In the genomic region with DNA sequence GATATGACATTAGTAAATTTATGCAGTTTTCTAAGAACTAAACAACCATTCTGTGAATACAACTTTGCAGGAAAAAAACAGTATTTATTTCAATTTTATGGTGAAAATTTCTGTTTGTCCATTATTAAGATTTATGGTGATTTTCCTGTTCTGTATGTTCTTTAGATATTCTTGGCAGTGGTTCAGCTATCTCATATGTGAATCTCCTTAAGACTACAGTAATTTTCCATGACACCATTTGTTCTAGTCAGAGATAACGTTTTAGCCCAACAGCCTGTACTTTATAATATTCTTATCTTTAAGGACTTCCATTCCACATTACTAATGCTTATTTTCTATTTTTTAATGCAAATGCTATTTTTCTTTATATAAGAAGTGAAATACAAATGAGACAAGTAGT, we compare ENCODE assay signal across 24 cellular contexts.
"Had no signal": no experiment of that assay in that cellular context is flagged by ENCODE, and none has a peak within 500 bp of the region (broad histone marks: within the 10 kb centered on the region; RNA-seq: fewer than 3 reads in every experiment).

No MANE protein-coding gene starts in this region.

- H3K9ac ChIP-seq: parathyroid adenoma had no signal

- H3K4me3 ChIP-seq: body of pancreas, coronary artery, esophagus muscularis mucosa, right atrium auricular region, stomach, thyroid gland, upper lobe of left lung, vagina had no signal

- DNase-seq: activated B cell treated with CpG ODN at 0.5 μM for 24 hours; activated CD4-positive, alpha-beta T cell treated with anti-CD3 and anti-CD28 coated beads, Interleukin-2, amount 50 U/mL, for 1 hour; activated CD8-positive, alpha-beta T cell treated with anti-CD3 and anti-CD28 coated beads for 36 hours; activated naive CD4-positive, alpha-beta T cell; activated T-cell treated with anti-CD3 and anti-CD28 coated beads, Interleukin-2, amount 50 U/mL, for 48 hours; aorta; body of pancreas; cerebellar nuclear complex; left colon; midbrain; naive thymus-derived CD4-positive, alpha-beta T cell; stimulated activated CD4-positive, alpha-beta T cell treated with anti-CD3 and anti-CD28 coated beads, Interleukin-15, amount 100 ng/mL, for 24 hours; stimulated activated CD4-positive, alpha-beta T cell treated with anti-CD3 and anti-CD28 coated beads, Interleukin-2, amount 100 ng/mL, for 24 hours; stimulated activated naive B cell treated with anti-CD40 and anti-IgM and Interleukin-4, amounts not matched to agents 10 μg/mL and 1 μg/mL and 100 μg/mL, for 72 hours; stomach; T-helper 17 cell; T1000; thyroid gland; upper lobe of left lung had no signal

- H3K27me3 ChIP-seq: body of pancreas, esophagus muscularis mucosa, right atrium auricular region, stomach, thyroid gland, upper lobe of left lung, vagina had no signal

- H3K9me3 ChIP-seq: body of pancreas, esophagus muscularis mucosa, right atrium auricular region, stomach, thyroid gland, upper lobe of left lung, vagina had no signal

- H3K27ac ChIP-seq: body of pancreas, coronary artery, esophagus muscularis mucosa, parathyroid adenoma, right atrium auricular region, stomach, thyroid gland, upper lobe of left lung, vagina had no signal

- ATAC-seq: activated CD8-positive, alpha-beta T cell treated with anti-CD3 and anti-CD28 coated beads for 36 hours; body of pancreas; left colon; naive thymus-derived CD4-positive, alpha-beta T cell; stimulated activated naive B cell treated with anti-CD40 and anti-IgM and Interleukin-4, amounts not matched to agents 10 μg/mL and 1 μg/mL and 100 μg/mL, for 72 hours; T-helper 17 cell had no signal

- H3K36me3 ChIP-seq: esophagus muscularis mucosa, right atrium auricular region, stomach, thyroid gland, upper lobe of left lung, vagina had no signal

- H3K4me1 ChIP-seq: body of pancreas, esophagus muscularis mucosa, parathyroid adenoma, right atrium auricular region, stomach, thyroid gland, upper lobe of left lung, vagina had no signal
